ENCODE assay signal across 8 cellular contexts in genomic region chr4:101103381-101104142, GRCh38.
A peak's percentile ranks its signal among the peaks of the same experiment; 100 is the strongest.
DNase-seq lines count a peak whose midpoint lies in the region; ATAC-seq and TF ChIP-seq lines count a peak whose summit lies in the region.

No MANE protein-coding gene starts in this region.

- H3K4me1 Mint-ChIP-seq in activated CD8-positive, alpha-beta T cell treated with anti-CD3 and anti-CD28 coated beads, Interleukin-2, amount 10 ng/mL, durations not matched to agents 7 days and 5 days (ENCODE audit: low read depth), result peaks cover 14% of the 10 kb centered on the region
- no peaks in the 10 kb centered on the region for H3K4me1 Mint-ChIP-seq in progenitor cell of endocrine pancreas (ENCODE audit: low read depth)

- H3K9me3 Mint-ChIP-seq in activated CD8-positive, alpha-beta T cell treated with anti-CD3 and anti-CD28 coated beads, Interleukin-2, amount 10 ng/mL, durations not matched to agents 7 days and 5 days (ENCODE audit: insufficient read depth), result no peaks in the 10 kb centered on the region
- no peaks in the 10 kb centered on the region for H3K9me3 Mint-ChIP-seq in progenitor cell of endocrine pancreas (ENCODE audit: low read depth)

- ATAC-seq in HG03520 (IDR thresholded peaks at IDR 0.05; ENCODE audit: unreplicated experiment), result peak; percentile 85
- peak; percentile 49 for ATAC-seq in activated CD8-positive, alpha-beta T cell treated with anti-CD3 and anti-CD28 coated beads, Interleukin-2, amount 10 ng/mL, durations not matched to agents 7 days and 5 days

- no peak for TF ChIP-seq POLR2A in esophagus muscularis mucosa (IDR thresholded peaks at IDR 0.05; ENCODE audit: low read depth)

- no peaks in the 10 kb centered on the region for H3K27me3 Mint-ChIP-seq in activated CD8-positive, alpha-beta T cell treated with anti-CD3 and anti-CD28 coated beads, Interleukin-2, amount 10 ng/mL, durations not matched to agents 7 days and 5 days (ENCODE audit: low read depth)
- H3K27me3 Mint-ChIP-seq in progenitor cell of endocrine pancreas, result no peaks in the 10 kb centered on the region

- H3K27me3 ChIP-seq in mucosa of rectum (ENCODE audit: control insufficient read depth in 2 of 2, insufficient read depth in 2 of 2, low read length in 2 of 2) (no peaks in the 10 kb centered on the region), esophagus muscularis mucosa (no peaks in the 10 kb centered on the region)

- H3K27ac ChIP-seq in mucosa of rectum (ENCODE audit: low read depth in 2 of 2, low read length in 2 of 2) (peak overlapping the region; percentile 59 to 70), esophagus muscularis mucosa (replicated peaks in 1 of 4) (no peak overlapping the region)

- peak overlapping the region; percentile 13 to 35 for H3K9ac ChIP-seq in mucosa of rectum (ENCODE audit: low read depth in 1 of 2, low read length in 2 of 2)

- no peak for TF ChIP-seq CTCF in GM20000 (IDR thresholded peaks at IDR 0.05; ENCODE audit: extremely low read depth, missing control alignments)
- no peak for TF ChIP-seq CTCF in progenitor cell of endocrine pancreas (IDR thresholded peaks at IDR 0.05; ENCODE audit: unreplicated experiment)
- TF ChIP-seq CTCF in esophagus muscularis mucosa (IDR thresholded peaks at IDR 0.05), result no peak

- peaks cover 13 to 16% of the 10 kb centered on the region in 2 donors for H3K4me1 ChIP-seq in mucosa of rectum (ENCODE audit: control insufficient read depth in 2 of 2, insufficient read depth in 2 of 2, low read length in 2 of 2)
- peaks cover 4 to 28% (median 25%) of the 10 kb centered on the region in 4 donors for H3K4me1 ChIP-seq in esophagus muscularis mucosa

- CTCF ChIA-PET in activated CD8-positive, alpha-beta T cell treated with anti-CD3 and anti-CD28 coated beads, Interleukin-2, amount 10 ng/mL, durations not matched to agents 7 days and 5 days (lab: Charles Lee), result interaction anchor here (0.7 to 1.0 kb wide), 2 partner anchors 106 to 1196 kb away, joined by 3 read pairs; no protein-coding TSS in a partner anchor

- no peak for TF ChIP-seq EP300 in esophagus muscularis mucosa (IDR thresholded peaks at IDR 0.05)

- H3K4me3 ChIP-seq in mucosa of rectum (ENCODE audit: low read length in 2 of 2) (no peak overlapping the region), esophagus muscularis mucosa (no peak overlapping the region)

- peaks cover 8% of the 10 kb centered on the region for H3K36me3 Mint-ChIP-seq in activated CD8-positive, alpha-beta T cell treated with anti-CD3 and anti-CD28 coated beads, Interleukin-2, amount 10 ng/mL, durations not matched to agents 7 days and 5 days (ENCODE audit: low read depth)
- no peaks in the 10 kb centered on the region for H3K36me3 Mint-ChIP-seq in progenitor cell of endocrine pancreas (ENCODE audit: insufficient read depth)

- WGBS in esophagus muscularis mucosa, result 63% methylated on average over 4 of the region's 4 CpGs

- no peak overlapping the region for H3K4me3 Mint-ChIP-seq in activated CD8-positive, alpha-beta T cell treated with anti-CD3 and anti-CD28 coated beads, Interleukin-2, amount 10 ng/mL, durations not matched to agents 7 days and 5 days
- H3K4me3 Mint-ChIP-seq in progenitor cell of endocrine pancreas (ENCODE audit: low read depth), result no peak overlapping the region

- POLR2A ChIA-PET in activated CD8-positive, alpha-beta T cell treated with anti-CD3 and anti-CD28 coated beads, Interleukin-2, amount 10 ng/mL, durations not matched to agents 7 days and 5 days (lab: Charles Lee), result no interaction called here

- peaks cover 3 to 5% of the 10 kb centered on the region in 2 donors for H3K36me3 ChIP-seq in mucosa of rectum (ENCODE audit: control insufficient read depth in 2 of 2, insufficient read depth in 2 of 2, low read length in 2 of 2)
- H3K36me3 ChIP-seq in esophagus muscularis mucosa, result peaks cover 0 to 5% (median 0%) of the 10 kb centered on the region in 4 donors

- H3K27ac Mint-ChIP-seq in activated CD8-positive, alpha-beta T cell treated with anti-CD3 and anti-CD28 coated beads, Interleukin-2, amount 10 ng/mL, durations not matched to agents 7 days and 5 days, result peak overlapping the region; percentile 26
- H3K27ac Mint-ChIP-seq in progenitor cell of endocrine pancreas, result no peak overlapping the region

- intact Hi-C loops in esophagus muscularis mucosa (cut with DNase I), result no loop called here

- peak; percentile 38 for DNase-seq in DMS 273 treated with DMSO at 0.1 percent for 48 hours (lab: John Stamatoyannopoulos, UW)
- DNase-seq in GM20000 (ENCODE audit: low spot score), result peak; percentile 6
- no peak for DNase-seq in activated CD8-positive, alpha-beta T cell treated with anti-CD3 and anti-CD28 coated beads, Interleukin-2, amount 10 ng/mL, durations not matched to agents 7 days and 5 days
- DNase-seq in progenitor cell of endocrine pancreas (ENCODE audit: low spot score, unreplicated experiment), result no peak
- DNase-seq in esophagus muscularis mucosa (ENCODE audit: extremely low spot score), result no peak
- no peak for DNase-seq in activated naive CD4-positive, alpha-beta T cell treated with Interleukin-2 at 50 U/mL for 16 hours

- H3K9me3 ChIP-seq in mucosa of rectum (ENCODE audit: control insufficient read depth in 2 of 2, low read length in 2 of 2), result no peaks in the 10 kb centered on the region
- no peaks in the 10 kb centered on the region for H3K9me3 ChIP-seq in esophagus muscularis mucosa

Comparison
In these comparisons a context has a peak if more than half of its experiments do, and no peak if none do; other contexts are left out.
1. DNase-seq: peak in DMS 273 treated with DMSO at 0.1 percent for 48 hours (single experiment) and GM20000 (single experiment); none in activated CD8-positive, alpha-beta T cell treated with anti-CD3 and anti-CD28 coated beads, Interleukin-2, amount 10 ng/mL, durations not matched to agents 7 days and 5 days (single experiment), progenitor cell of endocrine pancreas (single experiment), esophagus muscularis mucosa (single experiment) and activated naive CD4-positive, alpha-beta T cell treated with Interleukin-2 at 50 U/mL for 16 hours (single experiment).
2. H3K27ac ChIP-seq: peak in mucosa of rectum (2 of 2); none in esophagus muscularis mucosa (0 of 4).